9 cellular contexts compared by ENCODE assay signal in the genomic region with DNA sequence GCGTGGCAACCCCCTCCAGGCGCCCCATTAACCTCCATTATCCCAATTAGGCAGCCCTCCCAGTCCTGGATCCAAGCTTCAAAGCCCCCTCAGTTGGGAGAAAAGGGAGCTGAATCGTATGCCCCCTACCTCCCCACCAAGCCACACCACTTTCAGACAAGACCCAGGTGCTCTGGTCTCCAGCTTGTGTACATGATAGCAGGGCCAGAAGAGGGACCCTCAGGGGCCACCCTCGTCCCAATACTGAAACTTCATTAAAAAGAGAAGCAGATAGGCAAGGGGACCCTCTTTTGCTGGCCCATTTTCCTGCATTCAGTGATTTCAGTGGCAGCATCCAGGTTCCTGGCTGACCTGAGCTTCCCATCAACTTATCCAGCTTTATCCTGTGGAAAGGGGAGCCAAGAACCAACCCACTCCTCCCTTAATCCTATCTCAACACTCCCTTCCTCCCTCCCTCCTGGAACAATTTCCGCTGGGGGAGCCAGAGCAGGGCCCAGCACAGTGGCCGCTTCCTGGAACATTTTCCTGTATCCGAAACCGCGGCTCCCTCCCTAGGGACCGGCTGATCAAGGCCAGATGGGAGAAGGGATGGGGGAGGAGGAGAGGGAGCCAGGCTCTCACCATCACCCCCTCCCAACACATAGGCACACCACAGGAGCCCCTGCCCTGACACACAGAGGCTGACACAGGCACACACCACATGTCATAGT. TPM values are rescaled to one million over a fixed set of nuclear protein-coding genes. Genes with fewer than 3 reads are reported as not detected.
DNase-seq lines count a peak whose midpoint lies in the region; ATAC-seq, FAIRE-seq and TF ChIP-seq lines count a peak whose summit lies in the region.
"Had no signal": no experiment of that assay in that cellular context is flagged by ENCODE, and none has a peak within 500 bp of the region (broad histone marks: within the 10 kb centered on the region; RNA-seq: fewer than 3 reads in every experiment).

No MANE protein-coding gene starts in this region.

- no peaks in the 10 kb centered on the region for H3K27me3 Mint-ChIP-seq in stimulated activated naive CD8-positive, alpha-beta T cell treated with anti-CD3 and anti-CD28 coated beads, Interleukin-15, Interleukin-2, amounts not matched to agents 100 ng/mL and 50 ng/mL, for 24 hours

- in situ Hi-C loops in astrocyte of the spinal cord (cut with HindIII; ENCODE audit: low sequenced_read_pairs), result no loop called here

- peak overlapping the region; percentile 76 for H3K27ac Mint-ChIP-seq in stimulated activated naive CD8-positive, alpha-beta T cell treated with anti-CD3 and anti-CD28 coated beads, Interleukin-15, Interleukin-2, amounts not matched to agents 100 ng/mL and 50 ng/mL, for 24 hours

- no peak for FAIRE-seq in GM19239 (lab: Jason Lieb, UNC)

- no peak for ATAC-seq in stimulated activated naive CD8-positive, alpha-beta T cell treated with anti-CD3 and anti-CD28 coated beads, Interleukin-15, Interleukin-2, amounts not matched to agents 100 U/mL and 50 U/mL, for 24 hours
- ATAC-seq in GM21381 (IDR thresholded peaks at IDR 0.05; ENCODE audit: unreplicated experiment), result no peak

- peak overlapping the region; percentile 86 for H3K4me3 Mint-ChIP-seq in stimulated activated naive CD8-positive, alpha-beta T cell treated with anti-CD3 and anti-CD28 coated beads, Interleukin-15, Interleukin-2, amounts not matched to agents 100 ng/mL and 50 ng/mL, for 24 hours

- TF ChIP-seq RAD21 in liver (IDR thresholded peaks at IDR 0.05), result no peak

- H3K4me1 ChIP-seq in liver (ENCODE audit: control insufficient read depth in 4 of 4, insufficient read depth in 4 of 4, low read length in 3 of 4) (peaks cover 0 to 11% (median 3%) of the 10 kb centered on the region in 4 donors), uterus (peaks cover 0 to 9% of the 10 kb centered on the region in 2 donors)

- H3K9me3 ChIP-seq in liver (ENCODE audit: control insufficient read depth in 4 of 4, low read length in 3 of 4) (no peaks in the 10 kb centered on the region), uterus (no peaks in the 10 kb centered on the region)

- H3K9ac ChIP-seq in liver (ENCODE audit: low read depth in 1 of 2, low read length in 2 of 2), result no peak overlapping the region

- intact Hi-C loops in uterus (cut with DNase I; ENCODE audit: low total_unique reads), result no loop called here

- H3K27me3 ChIP-seq in liver (ENCODE audit: control insufficient read depth in 4 of 4, insufficient read depth in 4 of 4, low read length in 3 of 4) (no peaks in the 10 kb centered on the region), uterus (no peaks in the 10 kb centered on the region)

- H3K36me3 Mint-ChIP-seq in stimulated activated naive CD8-positive, alpha-beta T cell treated with anti-CD3 and anti-CD28 coated beads, Interleukin-15, Interleukin-2, amounts not matched to agents 100 ng/mL and 50 ng/mL, for 24 hours (ENCODE audit: low read depth), result no peaks in the 10 kb centered on the region

- 41% methylated on average over 10 of the region's 10 CpGs for WGBS in liver

- H3K36me3 ChIP-seq in liver (ENCODE audit: control insufficient read depth in 4 of 4, insufficient read depth in 3 of 4, low read depth in 1 of 4, low read length in 3 of 4), result no peaks in the 10 kb centered on the region
- H3K36me3 ChIP-seq in uterus, result no peaks in the 10 kb centered on the region

- TF ChIP-seq CTCF in astrocyte of the spinal cord (IDR thresholded peaks at IDR 0.05; ENCODE audit: low read depth, low read length), result no peak
- TF ChIP-seq CTCF in liver (IDR thresholded peaks at IDR 0.05; ENCODE audit: low read depth, low read length, missing input control), result no peak
- TF ChIP-seq CTCF in uterus (IDR thresholded peaks at IDR 0.05), result peak in 1 of 4 experiments; percentile 3

- TF ChIP-seq POLR2A in uterus (IDR thresholded peaks at IDR 0.05), result no peak

- peak overlapping the region; percentile 50 for H3K4me3 ChIP-seq in astrocyte of the spinal cord (ENCODE audit: low read depth, low read length)
- H3K4me3 ChIP-seq in liver (ENCODE audit: low read depth in 1 of 3, low read length in 3 of 3), result peak overlapping the region in 1 of 3 donors; percentile 64
- H3K4me3 ChIP-seq in uterus, result peak overlapping the region in 1 of 2 donors; percentile 69

- peaks cover 16% of the 10 kb centered on the region for H3K4me1 Mint-ChIP-seq in stimulated activated naive CD8-positive, alpha-beta T cell treated with anti-CD3 and anti-CD28 coated beads, Interleukin-15, Interleukin-2, amounts not matched to agents 100 ng/mL and 50 ng/mL, for 24 hours (ENCODE audit: low read depth)

- H3K27ac ChIP-seq in liver (ENCODE audit: low read depth in 1 of 2, low read length in 2 of 2) (peak overlapping the region in 1 of 2 donors; percentile 44), uterus (peak overlapping the region; percentile 85 to 91)
- H3K27ac ChIP-seq: epithelial cell of prostate had no signal

- H3K9me3 Mint-ChIP-seq in stimulated activated naive CD8-positive, alpha-beta T cell treated with anti-CD3 and anti-CD28 coated beads, Interleukin-15, Interleukin-2, amounts not matched to agents 100 ng/mL and 50 ng/mL, for 24 hours, result no peaks in the 10 kb centered on the region

- no peak for DNase-seq in stimulated activated naive CD8-positive, alpha-beta T cell treated with anti-CD3 and anti-CD28 coated beads, Interleukin-15, Interleukin-2, amounts not matched to agents 100 U/mL and 50 U/mL, for 24 hours
- no peak for DNase-seq in astrocyte of the spinal cord (ENCODE audit: low read depth, low spot score)
- peak in 1 of 2 donors; percentile 42 for DNase-seq in uterus
- DNase-seq in midbrain (lab: John Stamatoyannopoulos, UW), result no peak
- no peak for DNase-seq in GM19239 (ENCODE audit: insufficient read length, low spot score)

TF ChIP-seq in liver, 16 proteins besides CTCF, POLR2A, EP300 and RAD21:
- peak; percentile 22 for TF ChIP-seq NR2F2 (IDR thresholded peaks at IDR 0.05)
- TF ChIP-seq, protein P1, sequence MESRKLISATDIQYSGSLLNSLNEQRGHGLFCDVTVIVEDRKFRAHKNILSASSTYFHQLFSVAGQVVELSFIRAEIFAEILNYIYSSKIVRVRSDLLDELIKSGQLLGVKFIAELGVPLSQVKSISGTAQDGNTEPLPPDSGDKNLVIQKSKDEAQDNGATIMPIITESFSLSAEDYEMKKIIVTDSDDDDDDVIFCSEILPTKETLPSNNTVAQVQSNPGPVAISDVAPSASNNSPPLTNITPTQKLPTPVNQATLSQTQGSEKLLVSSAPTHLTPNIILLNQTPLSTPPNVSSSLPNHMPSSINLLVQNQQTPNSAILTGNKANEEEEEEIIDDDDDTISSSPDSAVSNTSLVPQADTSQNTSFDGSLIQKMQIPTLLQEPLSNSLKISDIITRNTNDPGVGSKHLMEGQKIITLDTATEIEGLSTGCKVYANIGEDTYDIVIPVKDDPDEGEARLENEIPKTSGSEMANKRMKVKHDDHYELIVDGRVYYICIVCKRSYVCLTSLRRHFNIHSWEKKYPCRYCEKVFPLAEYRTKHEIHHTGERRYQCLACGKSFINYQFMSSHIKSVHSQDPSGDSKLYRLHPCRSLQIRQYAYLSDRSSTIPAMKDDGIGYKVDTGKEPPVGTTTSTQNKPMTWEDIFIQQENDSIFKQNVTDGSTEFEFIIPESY (IDR thresholded peaks at IDR 0.05), result no peak

RNA-seq across cellular contexts. Expression of a gene that starts 9.5 kb away (rescaled TPM):
- total RNA-seq in liver (not detected), uterus (under 1 TPM in 2 of 4 donors, not detected in 2; 0.34 to 0.62 TPM)
- polyA plus RNA-seq in liver, result not detected

RNA-seq across cellular contexts. Expression of a gene that starts 24.2 kb away (rescaled TPM):
- 10 to 100 TPM; 25.4 to 37.0 TPM for total RNA-seq in liver
- polyA plus RNA-seq in liver, result 10 to 100 TPM; 17.3 to 18.8 TPM
- total RNA-seq in uterus, result 10 to 100 TPM; 12.3 to 52.2 (median 46.9) TPM

RNA-seq across cellular contexts. Expression of a gene that starts 34.3 kb away (rescaled TPM):
- 10 to 100 TPM; 28.4 to 36.5 TPM for total RNA-seq in liver
- 1 to 10 TPM; 3.8 to 7.9 TPM for polyA plus RNA-seq in liver
- total RNA-seq in uterus, result 100 to 1,000 TPM in 2 of 4 donors, 10 to 100 TPM in 2; 58.8 to 127 (median 90.7) TPM

RNA-seq across cellular contexts. Expression of a gene that starts 46.1 kb away (rescaled TPM):
- total RNA-seq in liver (10 to 100 TPM; 15.0 to 18.8 TPM), uterus (10 to 100 TPM; 10.2 to 59.3 (median 33.9) TPM)
- polyA plus RNA-seq in liver, result 10 to 100 TPM; 19.8 to 28.0 TPM

RNA-seq across cellular contexts. Expression of a gene that starts 50.3 kb away (rescaled TPM):
- 100 to 1,000 TPM; 118 to 176 TPM for total RNA-seq in liver
- polyA plus RNA-seq in liver, result 100 to 1,000 TPM; 237 to 245 TPM
- total RNA-seq in uterus, result 1,000 to 10,000 TPM in 2 of 4 donors, 100 to 1,000 TPM in 2; 347 to 1,573 (median 972) TPM
